ENCODE assay signal across 25 cellular contexts in the genomic region with DNA sequence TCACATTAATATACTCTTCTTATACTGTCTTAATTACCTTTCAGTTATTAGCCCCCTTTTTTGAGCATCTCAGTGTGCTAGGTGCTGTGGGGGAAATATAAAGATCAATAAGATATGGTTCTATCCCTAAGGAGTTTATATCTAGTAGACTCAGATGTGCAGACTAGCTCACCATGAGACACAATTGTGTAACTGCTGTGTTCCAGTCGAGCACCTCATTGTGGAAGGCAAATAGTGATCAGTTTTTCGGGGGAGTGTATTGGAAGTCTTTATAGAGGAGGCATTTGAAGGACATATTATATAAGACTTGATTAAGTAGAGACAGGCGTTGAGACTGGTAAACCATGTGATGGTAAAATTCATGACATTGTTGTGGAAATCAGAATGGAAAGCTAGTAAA.
"Had no signal": no experiment of that assay in that cellular context is flagged by ENCODE, and none has a peak within 500 bp of the region (broad histone marks: within the 10 kb centered on the region; RNA-seq: fewer than 3 reads in every experiment).

No MANE protein-coding gene starts in this region.

- DNase-seq: activated CD4-positive, alpha-beta memory T cell treated with anti-CD3 and anti-CD28 coated beads for 36 hours; activated CD4-positive, alpha-beta T cell treated with anti-CD3 and anti-CD28 coated beads for 48 hours; activated CD4-positive, CD25-positive, alpha-beta regulatory T cell; activated effector memory CD4-positive, alpha-beta T cell treated with Interleukin-2 at 50 U/mL for 16 hours; activated naive CD4-positive, alpha-beta T cell treated with anti-CD3 and anti-CD28 coated beads for 36 hours; activated T-cell treated with anti-CD3 and anti-CD28 coated beads, Interleukin-2, amount 50 U/mL, for 48 hours; anterior cingulate cortex; dermis blood vessel endothelial cell; effector CD4-positive, alpha-beta T cell; esophagus squamous epithelium; foreskin melanocyte; heart right ventricle; left ventricle myocardium inferior; mesendoderm; ovary; right lobe of liver; stimulated activated CD4-positive, alpha-beta T cell treated with anti-CD3 and anti-CD28 coated beads, Interleukin-4, amount 100 ng/mL, for 1 hour; thyroid gland; upper lobe of left lung had no signal

- H3K9me3 ChIP-seq: esophagus squamous epithelium, left ventricle myocardium inferior, neutrophil, ovary, right lobe of liver, thyroid gland, upper lobe of left lung had no signal

- H3K4me1 ChIP-seq: esophagus squamous epithelium, thyroid gland had no signal

- H3K27me3 ChIP-seq: esophagus squamous epithelium, heart right ventricle, neutrophil, ovary, right lobe of liver, thyroid gland, upper lobe of left lung had no signal

- H3K9me3 Mint-ChIP-seq: activated CD4-positive, alpha-beta memory T cell treated with anti-CD3 and anti-CD28 coated beads for 36 hours; activated naive CD4-positive, alpha-beta T cell treated with anti-CD3 and anti-CD28 coated beads for 36 hours; stimulated activated naive CD8-positive, alpha-beta T cell treated with anti-CD3 and anti-CD28 coated beads, Interleukin-15, Interleukin-2, amounts not matched to agents 100 ng/mL and 50 ng/mL, for 24 hours had no signal

- H3K27ac ChIP-seq: esophagus squamous epithelium, left ventricle myocardium inferior, neutrophil, ovary, right lobe of liver, thyroid gland, upper lobe of left lung had no signal

- H3K27me3 Mint-ChIP-seq: activated CD4-positive, alpha-beta memory T cell treated with anti-CD3 and anti-CD28 coated beads for 36 hours; progenitor cell of endocrine pancreas; stimulated activated naive CD8-positive, alpha-beta T cell treated with anti-CD3 and anti-CD28 coated beads, Interleukin-15, Interleukin-2, amounts not matched to agents 100 ng/mL and 50 ng/mL, for 24 hours had no signal

- H3K36me3 ChIP-seq: esophagus squamous epithelium, heart right ventricle, left ventricle myocardium inferior, ovary, right lobe of liver, thyroid gland, upper lobe of left lung had no signal

- H3K4me3 Mint-ChIP-seq: activated CD4-positive, alpha-beta memory T cell treated with anti-CD3 and anti-CD28 coated beads for 36 hours; activated naive CD4-positive, alpha-beta T cell treated with anti-CD3 and anti-CD28 coated beads for 36 hours; nephron; stimulated activated naive CD8-positive, alpha-beta T cell treated with anti-CD3 and anti-CD28 coated beads, Interleukin-15, Interleukin-2, amounts not matched to agents 100 ng/mL and 50 ng/mL, for 24 hours; T-helper 2 cell treated with Interferon-gamma antibody and Interleukin-4, amounts not matched to agents 5 μg/mL and 100 μg/mL, for 36 hours had no signal

- H3K27ac Mint-ChIP-seq: activated CD4-positive, alpha-beta memory T cell treated with anti-CD3 and anti-CD28 coated beads for 36 hours; activated naive CD4-positive, alpha-beta T cell treated with anti-CD3 and anti-CD28 coated beads for 36 hours; nephron; progenitor cell of endocrine pancreas; stimulated activated naive CD8-positive, alpha-beta T cell treated with anti-CD3 and anti-CD28 coated beads, Interleukin-15, Interleukin-2, amounts not matched to agents 100 ng/mL and 50 ng/mL, for 24 hours; T-helper 2 cell treated with Interferon-gamma antibody and Interleukin-4, amounts not matched to agents 5 μg/mL and 100 μg/mL, for 36 hours had no signal

- H3K4me3 ChIP-seq: esophagus squamous epithelium, heart right ventricle, left ventricle myocardium inferior, lung, ovary, right lobe of liver, thyroid gland, upper lobe of left lung had no signal

- ATAC-seq: heart right ventricle, right lobe of liver had no signal
